Comparison of ENCODE assay signal across 8 cellular contexts in the genomic region with DNA sequence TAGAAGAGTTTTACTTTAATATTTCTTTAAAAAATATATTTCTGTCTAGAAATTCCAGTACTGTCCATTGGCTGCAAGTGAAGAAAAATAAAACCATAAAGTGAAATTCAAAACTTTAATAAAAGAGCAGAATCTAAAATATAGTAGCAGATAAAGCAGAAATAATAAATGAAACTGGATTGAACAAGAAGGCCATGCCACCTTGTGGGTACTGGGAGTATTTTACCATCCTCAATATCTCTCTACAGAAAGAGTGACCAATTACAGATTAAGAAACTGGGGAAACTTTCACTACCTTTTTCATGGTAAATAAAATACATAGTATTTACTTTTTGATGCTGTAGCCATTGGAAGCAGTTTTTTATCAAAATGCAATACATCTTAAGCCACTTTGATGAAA.
DNase-seq lines count a peak whose midpoint lies in the region; ATAC-seq and TF ChIP-seq lines count a peak whose summit lies in the region.

No MANE protein-coding gene starts in this region.

- no TSS peak for BruUV-seq in IMR-90 (replicated peaks; lab: Mats Ljungman, UMichigan)

- H2BK120ac ChIP-seq in IMR-90 (ENCODE audit: low read depth, low read length) = no peak overlapping the region

- no peaks in the 10 kb centered on the region for H3K79me1 ChIP-seq in IMR-90 (ENCODE audit: low read depth in 1 of 2, low read length in 2 of 2)

- H3K27me3 Mint-ChIP-seq in activated naive CD4-positive, alpha-beta T cell treated with anti-CD3 and anti-CD28 coated beads, Interleukin-2, amount 10 ng/mL, durations not matched to agents 7 days and 5 days = no peaks in the 10 kb centered on the region

- in situ Hi-C loops in IMR-90 (cut with MboI; ENCODE audit: low sequenced_read_pairs) = no loop called here

- H3K23ac ChIP-seq in IMR-90 (ENCODE audit: low read depth, low read length) = no peak overlapping the region

- H3K27ac ChIP-seq in IMR-90 (ENCODE audit: insufficient read depth, low read length) = no peak overlapping the region
- no peak overlapping the region for H3K27ac ChIP-seq in adrenal gland
- no peak overlapping the region for H3K27ac ChIP-seq in lung (ENCODE audit: low read depth in 1 of 2, low read length in 1 of 2)

- peak; percentile 4 for DNase-seq in NCI-H2107 treated with DMSO at 0.1 percent for 48 hours (lab: John Stamatoyannopoulos, UW; ENCODE audit: unreplicated experiment)
- no peak for DNase-seq in NCI-H2107 (lab: John Stamatoyannopoulos, UW)
- DNase-seq in IMR-90 = peak; percentile 55
- no peak for DNase-seq in adrenal gland
- no peak for DNase-seq in lung (ENCODE audit: low spot score)
- no peak for DNase-seq in activated naive CD4-positive, alpha-beta T cell treated with anti-CD3 and anti-CD28 coated beads, Interleukin-2, amount 10 ng/mL, durations not matched to agents 7 days and 5 days
- no peak for DNase-seq in cardiac septum (ENCODE audit: low spot score)

- H3K27me3 ChIP-seq in IMR-90 (ENCODE audit: control insufficient read depth, insufficient read depth, low read length) (no peaks in the 10 kb centered on the region), adrenal gland (no peaks in the 10 kb centered on the region), lung (ENCODE audit: control insufficient read depth, insufficient read depth) (no peaks in the 10 kb centered on the region)

- no peak overlapping the region for H3K9ac ChIP-seq in IMR-90 (ENCODE audit: low read depth, low read length)

- no peak overlapping the region for H3K18ac ChIP-seq in IMR-90 (ENCODE audit: low read depth, low read length)

- H3K27ac Mint-ChIP-seq in activated naive CD4-positive, alpha-beta T cell treated with anti-CD3 and anti-CD28 coated beads, Interleukin-2, amount 10 ng/mL, durations not matched to agents 7 days and 5 days = no peak overlapping the region

- H2BK15ac ChIP-seq in IMR-90 (ENCODE audit: low read depth, low read length) = no peak overlapping the region

- no peaks in the 10 kb centered on the region for H3K9me3 ChIP-seq in IMR-90 (ENCODE audit: control insufficient read depth, insufficient read depth, low read length)
- H3K9me3 ChIP-seq in adrenal gland (replicated peaks in 1 of 3) = no peaks in the 10 kb centered on the region
- no peaks in the 10 kb centered on the region for H3K9me3 ChIP-seq in lung (ENCODE audit: control insufficient read depth in 2 of 2, insufficient read depth in 1 of 2, low read length in 1 of 2)

- no peaks in the 10 kb centered on the region for H3K36me3 ChIP-seq in IMR-90 (ENCODE audit: control insufficient read depth, insufficient read depth, low read length)
- H3K36me3 ChIP-seq in adrenal gland (replicated peaks in 1 of 2) = no peaks in the 10 kb centered on the region
- H3K36me3 ChIP-seq in lung (ENCODE audit: control insufficient read depth in 2 of 2, insufficient read depth in 2 of 2, low read length in 2 of 2) = no peaks in the 10 kb centered on the region

- no peak overlapping the region for H2AFZ ChIP-seq in IMR-90 (replicated peaks; ENCODE audit: low read length, poor library complexity)

- H3K4me1 ChIP-seq in IMR-90 (ENCODE audit: control insufficient read depth, insufficient read depth, low read length) (no peaks in the 10 kb centered on the region; the same call in 1 of the 2 replicates), adrenal gland (replicated peaks in 1 of 2) (no peaks in the 10 kb centered on the region), lung (ENCODE audit: control insufficient read depth in 2 of 2, insufficient read depth in 2 of 2, low read length in 2 of 2) (peaks cover 0 to 2% of the 10 kb centered on the region in 2 donors)

- peak; percentile 74 for ATAC-seq in IMR-90 (ENCODE audit: low read depth)
- peak; percentile 36 for ATAC-seq in lung (ENCODE audit: insufficient read depth, low FRiP score)
- no peak for ATAC-seq in GM21367 (IDR thresholded peaks at IDR 0.05; ENCODE audit: unreplicated experiment)

- no peaks in the 10 kb centered on the region for H4K20me1 ChIP-seq in IMR-90 (ENCODE audit: insufficient read depth, low read length)

- 0 out of 2 replicates have a peak, but pooled peaks cover 4% of the 10 kb centered on the region for H3K9me1 ChIP-seq in IMR-90 (ENCODE audit: insufficient read depth, low read length)

- H2AK5ac ChIP-seq in IMR-90 (ENCODE audit: low read depth, low read length) = no peak overlapping the region

- H3K4me3 Mint-ChIP-seq in activated naive CD4-positive, alpha-beta T cell treated with anti-CD3 and anti-CD28 coated beads, Interleukin-2, amount 10 ng/mL, durations not matched to agents 7 days and 5 days = no peak overlapping the region

- H4K8ac ChIP-seq in IMR-90 (ENCODE audit: low read depth in 2 of 2, low read length in 2 of 2) = no peak overlapping the region

- H4K91ac ChIP-seq in IMR-90 (ENCODE audit: insufficient read depth, low read depth, low read length) = no peak overlapping the region

- no peak overlapping the region for H3K4me2 ChIP-seq in IMR-90 (ENCODE audit: low read depth, low read length)

- no peak overlapping the region for H2BK20ac ChIP-seq in IMR-90 (ENCODE audit: low read depth, low read length)

- TF ChIP-seq RAD21 in IMR-90 (IDR thresholded peaks at IDR 0.05; ENCODE audit: low read length) = peak; percentile 78

- H3K4ac ChIP-seq in IMR-90 (ENCODE audit: low read depth, low read length) = no peak overlapping the region

- no peak overlapping the region for H4K5ac ChIP-seq in IMR-90 (ENCODE audit: low read depth, low read length)

- no peaks in the 10 kb centered on the region for H3K36me3 Mint-ChIP-seq in activated naive CD4-positive, alpha-beta T cell treated with anti-CD3 and anti-CD28 coated beads, Interleukin-2, amount 10 ng/mL, durations not matched to agents 7 days and 5 days

- dilution Hi-C loops in IMR-90 (cut with HindIII; ENCODE audit: low sequenced_read_pairs, unreplicated experiment) = no loop called here

- TF ChIP-seq POLR2A in IMR-90 (IDR thresholded peaks at IDR 0.05; ENCODE audit: low read depth, low read length) (no peak), adrenal gland (IDR thresholded peaks at IDR 0.05) (no peak)

- intact Hi-C loops in IMR-90 (cut with micrococcal nuclease) (loop anchor here (2.0 to 5.0 kb wide), 5 partner anchors 50 to 1521 kb away; no protein-coding TSS in a partner anchor), adrenal gland (cut with DNase I) (no loop called here), cardiac septum (cut with DNase I) (no loop called here)

- CTCF ChIA-PET in IMR-90 (lab: Yijun Ruan, JAX) = no interaction called here
- CTCF ChIA-PET in activated naive CD4-positive, alpha-beta T cell treated with anti-CD3 and anti-CD28 coated beads, Interleukin-2, amount 10 ng/mL, durations not matched to agents 7 days and 5 days (lab: Charles Lee) = no interaction called here

- H2AK9ac ChIP-seq in IMR-90 (replicated peaks; ENCODE audit: low read depth, low read length, poor library complexity) = no peak overlapping the region

- TF ChIP-seq CTCF in IMR-90 (conservative IDR thresholded peaks at IDR 0.05; ENCODE audit: low read depth, low read length) (peak; percentile 71), adrenal gland (IDR thresholded peaks at IDR 0.05) (peak in 4 of 6 experiments; percentile 28 to 52 (median 40)), lung (IDR thresholded peaks at IDR 0.05; ENCODE audit: control extremely low read depth, extremely low read depth) (no peak)

- POLR2A ChIA-PET in IMR-90 (lab: Charles Lee; ENCODE audit: unreplicated experiment) = no interaction called here

- H3K4me1 Mint-ChIP-seq in activated naive CD4-positive, alpha-beta T cell treated with anti-CD3 and anti-CD28 coated beads, Interleukin-2, amount 10 ng/mL, durations not matched to agents 7 days and 5 days = no peaks in the 10 kb centered on the region

- no peak overlapping the region for H3K14ac ChIP-seq in IMR-90 (replicated peaks; ENCODE audit: low read depth, low read length)

- no peaks in the 10 kb centered on the region for H3K9me3 Mint-ChIP-seq in activated naive CD4-positive, alpha-beta T cell treated with anti-CD3 and anti-CD28 coated beads, Interleukin-2, amount 10 ng/mL, durations not matched to agents 7 days and 5 days

- no peak overlapping the region for H2BK5ac ChIP-seq in IMR-90 (ENCODE audit: low read depth, low read length, poor library complexity, severe bottlenecking)

- H3K4me3 ChIP-seq in IMR-90 (ENCODE audit: insufficient read depth, low read depth, low read length) = no peak overlapping the region
- no peak overlapping the region for H3K4me3 ChIP-seq in adrenal gland
- H3K4me3 ChIP-seq in lung = no peak overlapping the region

- H3K56ac ChIP-seq in IMR-90 (ENCODE audit: extremely low read depth, insufficient read depth, low read length) = no peak overlapping the region

TF ChIP-seq in IMR-90, 13 proteins besides CTCF, POLR2A, EP300 and RAD21:
- no peak for TF ChIP-seq RCOR1 (IDR thresholded peaks at IDR 0.05; ENCODE audit: insufficient replicate concordance, low read length)
- TF ChIP-seq SMC3 (IDR thresholded peaks at IDR 0.05; ENCODE audit: low read depth, low read length) = peak; percentile 78
TF ChIP-seq in IMR-90: peak in this region for 1.

Comparison
In these comparisons a context has a peak if more than half of its experiments do, and no peak if none do; other contexts are left out.
1. DNase-seq: peak in NCI-H2107 treated with DMSO at 0.1 percent for 48 hours (single experiment) and IMR-90 (single experiment); none in NCI-H2107 (single experiment), adrenal gland (0 of 7), lung (single experiment), activated naive CD4-positive, alpha-beta T cell treated with anti-CD3 and anti-CD28 coated beads, Interleukin-2, amount 10 ng/mL, durations not matched to agents 7 days and 5 days (single experiment) and cardiac septum (single experiment).